Comparison of ENCODE assay signal across 1 cellular context in the genomic region with DNA sequence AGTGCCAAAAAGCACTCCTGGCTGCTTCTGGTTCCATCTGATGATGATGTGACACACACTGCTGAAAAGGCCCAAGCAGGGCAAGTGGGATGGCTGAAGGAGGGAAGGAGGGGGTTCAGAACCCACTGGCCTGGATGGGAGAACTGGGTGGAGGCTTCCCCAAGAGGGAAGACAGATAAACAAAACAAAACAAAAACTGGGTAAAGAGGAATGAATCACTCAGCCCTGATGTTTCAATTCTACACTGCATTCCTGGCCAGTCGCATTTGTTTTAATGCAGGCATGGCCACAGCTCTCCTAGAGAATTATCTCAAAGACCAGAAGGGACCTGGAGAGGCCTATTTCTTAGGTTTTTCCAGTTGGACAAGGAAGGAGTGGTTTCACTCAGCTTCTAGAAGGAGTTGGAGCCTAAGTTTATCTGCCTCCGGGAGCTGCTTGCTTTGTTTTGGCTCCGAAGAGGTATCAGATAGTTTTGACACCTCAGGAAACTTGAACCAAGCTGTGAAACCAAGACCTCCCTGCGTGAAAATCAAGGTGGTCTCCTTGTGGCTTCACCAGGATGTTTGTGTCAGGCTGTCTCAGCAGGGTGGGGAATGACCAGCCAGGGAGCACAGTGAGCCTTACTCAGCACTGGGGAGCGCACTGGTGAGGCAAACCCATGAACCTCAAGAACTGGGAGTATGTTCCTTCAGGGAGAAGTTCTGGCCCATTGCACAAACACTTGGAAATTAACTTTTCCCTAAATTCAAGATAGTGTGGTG.
TF ChIP-seq lines count a peak whose summit lies in the region.

No MANE protein-coding gene starts in this region.

TF ChIP-seq in GM23338, 12 proteins besides CTCF, POLR2A, EP300 and RAD21 (continued from another document):
- TF ChIP-seq ZNF462 (CRISPR knock-in tag; IDR thresholded peaks at IDR 0.05) (no peak), STAT1 (IDR thresholded peaks at IDR 0.05; ENCODE audit: unreplicated experiment) (no peak), ZNF114 (CRISPR knock-in tag; IDR thresholded peaks at IDR 0.05) (no peak), EZH2phosphoT487 (IDR thresholded peaks at IDR 0.05; ENCODE audit: unreplicated experiment) (no peak)
